Comparison of ENCODE assay signal across 8 cellular contexts in the genomic region with DNA sequence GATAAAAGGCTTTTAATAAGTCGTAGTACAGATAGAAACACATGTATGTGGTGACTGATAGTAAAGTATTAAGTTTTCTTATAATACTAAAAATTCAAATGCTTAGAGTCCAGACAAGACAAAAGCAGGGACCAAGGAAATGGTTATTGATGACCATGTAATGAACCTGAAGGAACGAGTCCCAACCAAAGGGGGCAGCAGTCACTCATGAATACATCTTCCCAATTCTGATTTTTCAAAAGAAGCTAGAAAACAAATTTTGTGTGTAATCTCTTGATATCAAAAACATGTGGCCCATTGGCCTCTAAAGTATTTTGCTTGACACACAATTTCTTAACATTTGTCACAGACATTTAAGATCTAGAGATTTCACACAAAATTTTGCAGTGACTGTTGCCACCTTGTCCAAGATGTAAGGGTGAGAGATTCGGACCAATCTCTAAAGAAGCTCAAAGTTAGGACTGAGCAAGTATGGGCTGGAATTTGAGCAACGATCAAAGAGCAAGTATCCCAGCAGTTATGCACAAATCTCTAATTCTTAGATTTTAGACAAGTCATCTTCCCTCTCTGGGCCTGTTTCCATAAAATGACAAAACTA.
DNase-seq lines count a peak whose midpoint lies in the region; ATAC-seq, FAIRE-seq and TF ChIP-seq lines count a peak whose summit lies in the region.

No MANE protein-coding gene starts in this region.

- H3K4me1 ChIP-seq in HEK293 (ENCODE audit: control insufficient read depth, insufficient read depth, low read length) (no peaks in the 10 kb centered on the region), astrocyte (ENCODE audit: insufficient read depth, low read length) (no peaks in the 10 kb centered on the region), tibial nerve (peaks cover 0 to 6% (median 0%) of the 10 kb centered on the region in 4 donors)

- no peak overlapping the region for H3K27ac Mint-ChIP-seq in activated T-cell treated with anti-CD3 and anti-CD28 coated beads, Interleukin-2, amount 50 U/mL, for 72 hours
- no peak overlapping the region for H3K27ac Mint-ChIP-seq in activated T-cell treated with anti-CD3 and anti-CD28 coated beads, Interleukin-2, amount 50 U/mL, for 24 hours
- H3K27ac Mint-ChIP-seq in astrocyte (ENCODE audit: unreplicated experiment), result no peak overlapping the region

- ATAC-seq in activated T-cell treated with anti-CD3 and anti-CD28 coated beads, Interleukin-2, amount 50 U/mL, for 72 hours (replicated peaks in 1 of 2), result no peak
- peak; percentile 56 for ATAC-seq in left colon

- WGBS in tibial nerve, 2 donors, result 53 to 57% methylated on average over 4 of the region's 4 CpGs

- no peak overlapping the region for H2AFZ ChIP-seq in astrocyte (ENCODE audit: low read depth, low read length)

- H3K9ac ChIP-seq in astrocyte (ENCODE audit: low read length), result no peak overlapping the region

- peak; percentile 29 to 30 for DNase-seq in activated T-cell treated with anti-CD3 and anti-CD28 coated beads, Interleukin-2, amount 50 U/mL, for 72 hours
- DNase-seq in activated T-cell treated with anti-CD3 and anti-CD28 coated beads, Interleukin-2, amount 50 U/mL, for 24 hours, result no peak
- peak; percentile 30 for DNase-seq in NCI-H460 (ENCODE audit: extremely low read depth, low read depth)
- peak; percentile 15 for DNase-seq in astrocyte (ENCODE audit: low read depth)
- DNase-seq in left colon, result peak in 1 of 2 donors; percentile 34
- DNase-seq in tibial nerve (ENCODE audit: low spot score in 2 of 2), result peak in 1 of 2 donors; percentile 59
- no peak for DNase-seq in posterior vena cava (ENCODE audit: low spot score)

- TF ChIP-seq CTCF in HEK293 (tag by site-specific recombination; IDR thresholded peaks at IDR 0.05), result peak; percentile 17; the same call in 1 of the 2 replicates
- TF ChIP-seq CTCF in astrocyte (IDR thresholded peaks at IDR 0.05; ENCODE audit: insufficient read depth, low read depth, low read length), result peak; percentile 81
- TF ChIP-seq CTCF in tibial nerve (IDR thresholded peaks at IDR 0.05), result peak; percentile 29 to 71 (median 64)

- no peak overlapping the region for H3K4me2 ChIP-seq in astrocyte (ENCODE audit: low read length)

- TF ChIP-seq POLR2A in tibial nerve (IDR thresholded peaks at IDR 0.05), result no peak

- CTCF ChIA-PET in HEK293 (lab: Yijun Ruan, JAX), result interaction anchor here (0.6 to 5.6 kb wide), 35 partner anchors 9 to 915 kb away, joined by 3 to 95 read pairs (median 4); a partner anchor contains a TSS

- POLR2A ChIA-PET in HEK293 (lab: Yijun Ruan, JAX), result interaction anchor here (1.0 kb wide), 2 partner anchors 67 to 68 kb away, joined by 7 to 8 read pairs; a partner anchor contains a TSS

- H3K9me3 Mint-ChIP-seq in activated T-cell treated with anti-CD3 and anti-CD28 coated beads, Interleukin-2, amount 50 U/mL, for 72 hours, result no peaks in the 10 kb centered on the region
- no peaks in the 10 kb centered on the region for H3K9me3 Mint-ChIP-seq in activated T-cell treated with anti-CD3 and anti-CD28 coated beads, Interleukin-2, amount 50 U/mL, for 24 hours
- no peaks in the 10 kb centered on the region for H3K9me3 Mint-ChIP-seq in astrocyte (ENCODE audit: unreplicated experiment)

- H3K4me3 ChIP-seq in HEK293 (ENCODE audit: low read depth, low read length) (no peak overlapping the region), astrocyte (ENCODE audit: insufficient read depth, low read depth, low read length) (no peak overlapping the region), tibial nerve (no peak overlapping the region)

- H4K20me1 ChIP-seq in astrocyte (ENCODE audit: insufficient read depth, low read length), result peaks cover 3% of the 10 kb centered on the region

- no peaks in the 10 kb centered on the region for H3K4me1 Mint-ChIP-seq in activated T-cell treated with anti-CD3 and anti-CD28 coated beads, Interleukin-2, amount 50 U/mL, for 72 hours (ENCODE audit: low read depth)
- peaks cover 7% of the 10 kb centered on the region for H3K4me1 Mint-ChIP-seq in activated T-cell treated with anti-CD3 and anti-CD28 coated beads, Interleukin-2, amount 50 U/mL, for 24 hours (ENCODE audit: low read depth)
- no peaks in the 10 kb centered on the region for H3K4me1 Mint-ChIP-seq in astrocyte (ENCODE audit: low read depth, unreplicated experiment)

- FAIRE-seq in astrocyte (lab: Jason Lieb, UNC), result no peak

- no peaks in the 10 kb centered on the region for H3K27me3 Mint-ChIP-seq in activated T-cell treated with anti-CD3 and anti-CD28 coated beads, Interleukin-2, amount 50 U/mL, for 72 hours (ENCODE audit: low read depth)
- H3K27me3 Mint-ChIP-seq in activated T-cell treated with anti-CD3 and anti-CD28 coated beads, Interleukin-2, amount 50 U/mL, for 24 hours, result no peaks in the 10 kb centered on the region
- H3K27me3 Mint-ChIP-seq in astrocyte (ENCODE audit: low read depth, unreplicated experiment), result no peaks in the 10 kb centered on the region

- no peak overlapping the region for H3K27ac ChIP-seq in HEK293 (ENCODE audit: extremely low read depth, low read depth, low read length)
- H3K27ac ChIP-seq in astrocyte (ENCODE audit: low read depth, low read length), result no peak overlapping the region
- H3K27ac ChIP-seq in tibial nerve, result no peak overlapping the region

- no peaks in the 10 kb centered on the region for H3K79me2 ChIP-seq in astrocyte (ENCODE audit: insufficient read depth, low read length)

- no peaks in the 10 kb centered on the region for H3K36me3 Mint-ChIP-seq in activated T-cell treated with anti-CD3 and anti-CD28 coated beads, Interleukin-2, amount 50 U/mL, for 72 hours (ENCODE audit: insufficient read depth in 2 of 2)
- no peaks in the 10 kb centered on the region for H3K36me3 Mint-ChIP-seq in activated T-cell treated with anti-CD3 and anti-CD28 coated beads, Interleukin-2, amount 50 U/mL, for 24 hours (ENCODE audit: low read depth)
- no peaks in the 10 kb centered on the region for H3K36me3 Mint-ChIP-seq in astrocyte (ENCODE audit: low read depth, unreplicated experiment)

- H3K36me3 ChIP-seq in HEK293 (ENCODE audit: control insufficient read depth in 2 of 2, insufficient read depth in 1 of 2, low read length in 2 of 2), result no peaks in the 10 kb centered on the region
- H3K36me3 ChIP-seq in astrocyte (ENCODE audit: insufficient read depth, low read length), result no peaks in the 10 kb centered on the region
- H3K36me3 ChIP-seq in tibial nerve, result no peaks in the 10 kb centered on the region

- H3K9me3 ChIP-seq in HEK293 (ENCODE audit: control insufficient read depth, insufficient read depth, low read depth, low read length) (no peaks in the 10 kb centered on the region), astrocyte (ENCODE audit: insufficient read depth, low read depth, low read length) (no peaks in the 10 kb centered on the region), tibial nerve (no peaks in the 10 kb centered on the region)

- H3K4me3 Mint-ChIP-seq in activated T-cell treated with anti-CD3 and anti-CD28 coated beads, Interleukin-2, amount 50 U/mL, for 72 hours, result no peak overlapping the region
- H3K4me3 Mint-ChIP-seq in activated T-cell treated with anti-CD3 and anti-CD28 coated beads, Interleukin-2, amount 50 U/mL, for 24 hours, result no peak overlapping the region
- H3K4me3 Mint-ChIP-seq in astrocyte (ENCODE audit: unreplicated experiment), result no peak overlapping the region

- intact Hi-C loops in left colon (cut with DNase I, micrococcal nuclease) (loop anchor here in 1 of 2 donors (5.0 kb wide), 2 partner anchors 174 to 244 kb away; no protein-coding TSS in a partner anchor), posterior vena cava (cut with DNase I) (loop anchor here (10.0 kb wide), 1 partner anchor 181 kb away; no protein-coding TSS in a partner anchor)

- no peak for TF ChIP-seq EP300 in tibial nerve (IDR thresholded peaks at IDR 0.05)

- H3K27me3 ChIP-seq in astrocyte (ENCODE audit: insufficient read depth, low read length) (no peaks in the 10 kb centered on the region), tibial nerve (no peaks in the 10 kb centered on the region)

TF ChIP-seq in HEK293, 187 proteins besides CTCF, POLR2A, EP300 and RAD21:
- no peak for TF ChIP-seq ZFP69B (tag by site-specific recombination; IDR thresholded peaks at IDR 0.05)
- TF ChIP-seq SETDB1 (IDR thresholded peaks at IDR 0.05; ENCODE audit: insufficient read length, low read length), result no peak
- no peak for TF ChIP-seq ZBTB7A (tag by site-specific recombination; IDR thresholded peaks at IDR 0.05; ENCODE audit: low read depth)
- no peak for TF ChIP-seq SP3 (tag by site-specific recombination; IDR thresholded peaks at IDR 0.05)
- peak; percentile 98 for TF ChIP-seq ZNF660 (tag by site-specific recombination; IDR thresholded peaks at IDR 0.05)
- TF ChIP-seq ZNF654 (tag by site-specific recombination; IDR thresholded peaks at IDR 0.05; ENCODE audit: low read depth), result peak; percentile 36

Comparison
In these comparisons a context has a peak if more than half of its experiments do, and no peak if none do; other contexts are left out.
1. DNase-seq: peak in activated T-cell treated with anti-CD3 and anti-CD28 coated beads, Interleukin-2, amount 50 U/mL, for 72 hours (2 of 2), NCI-H460 (single experiment) and astrocyte (single experiment); none in activated T-cell treated with anti-CD3 and anti-CD28 coated beads, Interleukin-2, amount 50 U/mL, for 24 hours (single experiment) and posterior vena cava (single experiment).
2. CTCF ChIP-seq: peak in every context shown above with its lines; median percentile 81 in astrocyte; 64 in tibial nerve; 17 in HEK293.